1 cellular context compared by ENCODE assay signal in the genomic region with DNA sequence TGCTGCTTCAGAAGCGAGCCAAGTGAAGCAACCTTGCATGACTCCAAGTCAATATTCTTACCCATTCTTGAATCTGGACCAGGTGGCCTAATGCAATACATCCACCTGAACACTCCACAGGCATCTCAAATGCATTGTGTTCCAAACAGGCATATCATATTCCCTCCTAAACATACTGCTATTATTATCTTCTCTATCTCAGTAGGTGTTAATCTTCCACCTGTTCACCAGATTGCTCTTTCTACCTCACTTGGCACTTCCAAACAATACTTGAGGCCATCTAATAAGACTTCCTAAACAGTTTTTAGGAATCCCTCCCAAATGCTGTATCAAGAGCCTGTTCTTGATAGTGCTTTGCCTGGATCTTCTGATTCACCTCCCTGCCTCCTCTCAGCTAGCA.
TF ChIP-seq lines count a peak whose summit lies in the region.

No MANE protein-coding gene starts in this region.

TF ChIP-seq in GM23338, 12 proteins besides CTCF, POLR2A, EP300 and RAD21 (continued from another document):
- TF ChIP-seq, protein P1, sequence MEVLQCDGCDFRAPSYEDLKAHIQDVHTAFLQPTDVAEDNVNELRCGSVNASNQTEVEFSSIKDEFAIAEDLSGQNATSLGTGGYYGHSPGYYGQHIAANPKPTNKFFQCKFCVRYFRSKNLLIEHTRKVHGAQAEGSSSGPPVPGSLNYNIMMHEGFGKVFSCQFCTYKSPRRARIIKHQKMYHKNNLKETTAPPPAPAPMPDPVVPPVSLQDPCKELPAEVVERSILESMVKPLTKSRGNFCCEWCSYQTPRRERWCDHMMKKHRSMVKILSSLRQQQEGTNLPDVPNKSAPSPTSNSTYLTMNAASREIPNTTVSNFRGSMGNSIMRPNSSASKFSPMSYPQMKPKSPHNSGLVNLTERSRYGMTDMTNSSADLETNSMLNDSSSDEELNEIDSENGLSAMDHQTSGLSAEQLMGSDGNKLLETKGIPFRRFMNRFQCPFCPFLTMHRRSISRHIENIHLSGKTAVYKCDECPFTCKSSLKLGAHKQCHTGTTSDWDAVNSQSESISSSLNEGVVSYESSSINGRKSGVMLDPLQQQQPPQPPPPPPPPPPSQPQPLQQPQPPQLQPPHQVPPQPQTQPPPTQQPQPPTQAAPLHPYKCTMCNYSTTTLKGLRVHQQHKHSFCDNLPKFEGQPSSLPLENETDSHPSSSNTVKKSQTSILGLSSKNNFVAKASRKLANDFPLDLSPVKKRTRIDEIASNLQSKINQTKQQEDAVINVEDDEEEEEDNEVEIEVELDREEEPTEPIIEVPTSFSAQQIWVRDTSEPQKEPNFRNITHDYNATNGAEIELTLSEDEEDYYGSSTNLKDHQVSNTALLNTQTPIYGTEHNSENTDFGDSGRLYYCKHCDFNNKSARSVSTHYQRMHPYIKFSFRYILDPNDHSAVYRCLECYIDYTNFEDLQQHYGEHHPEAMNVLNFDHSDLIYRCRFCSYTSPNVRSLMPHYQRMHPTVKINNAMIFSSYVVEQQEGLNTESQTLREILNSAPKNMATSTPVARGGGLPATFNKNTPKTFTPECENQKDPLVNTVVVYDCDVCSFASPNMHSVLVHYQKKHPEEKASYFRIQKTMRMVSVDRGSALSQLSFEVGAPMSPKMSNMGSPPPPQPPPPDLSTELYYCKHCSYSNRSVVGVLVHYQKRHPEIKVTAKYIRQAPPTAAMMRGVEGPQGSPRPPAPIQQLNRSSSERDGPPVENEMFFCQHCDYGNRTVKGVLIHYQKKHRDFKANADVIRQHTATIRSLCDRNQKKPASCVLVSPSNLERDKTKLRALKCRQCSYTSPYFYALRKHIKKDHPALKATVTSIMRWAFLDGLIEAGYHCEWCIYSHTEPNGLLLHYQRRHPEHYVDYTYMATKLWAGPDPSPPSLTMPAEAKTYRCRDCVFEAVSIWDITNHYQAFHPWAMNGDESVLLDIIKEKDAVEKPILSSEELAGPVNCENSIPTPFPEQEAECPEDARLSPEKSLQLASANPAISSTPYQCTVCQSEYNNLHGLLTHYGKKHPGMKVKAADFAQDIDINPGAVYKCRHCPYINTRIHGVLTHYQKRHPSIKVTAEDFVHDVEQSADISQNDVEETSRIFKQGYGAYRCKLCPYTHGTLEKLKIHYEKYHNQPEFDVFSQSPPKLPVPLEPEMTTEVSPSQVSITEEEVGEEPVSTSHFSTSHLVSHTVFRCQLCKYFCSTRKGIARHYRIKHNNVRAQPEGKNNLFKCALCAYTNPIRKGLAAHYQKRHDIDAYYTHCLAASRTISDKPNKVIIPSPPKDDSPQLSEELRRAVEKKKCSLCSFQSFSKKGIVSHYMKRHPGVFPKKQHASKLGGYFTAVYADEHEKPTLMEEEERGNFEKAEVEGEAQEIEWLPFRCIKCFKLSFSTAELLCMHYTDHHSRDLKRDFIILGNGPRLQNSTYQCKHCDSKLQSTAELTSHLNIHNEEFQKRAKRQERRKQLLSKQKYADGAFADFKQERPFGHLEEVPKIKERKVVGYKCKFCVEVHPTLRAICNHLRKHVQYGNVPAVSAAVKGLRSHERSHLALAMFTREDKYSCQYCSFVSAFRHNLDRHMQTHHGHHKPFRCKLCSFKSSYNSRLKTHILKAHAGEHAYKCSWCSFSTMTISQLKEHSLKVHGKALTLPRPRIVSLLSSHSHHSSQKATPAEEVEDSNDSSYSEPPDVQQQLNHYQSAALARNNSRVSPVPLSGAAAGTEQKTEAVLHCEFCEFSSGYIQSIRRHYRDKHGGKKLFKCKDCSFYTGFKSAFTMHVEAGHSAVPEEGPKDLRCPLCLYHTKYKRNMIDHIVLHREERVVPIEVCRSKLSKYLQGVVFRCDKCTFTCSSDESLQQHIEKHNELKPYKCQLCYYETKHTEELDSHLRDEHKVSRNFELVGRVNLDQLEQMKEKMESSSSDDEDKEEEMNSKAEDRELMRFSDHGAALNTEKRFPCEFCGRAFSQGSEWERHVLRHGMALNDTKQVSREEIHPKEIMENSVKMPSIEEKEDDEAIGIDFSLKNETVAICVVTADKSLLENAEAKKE (CRISPR knock-in tag; IDR thresholded peaks at IDR 0.05) = no peak
- no peak for TF ChIP-seq STAT1 (IDR thresholded peaks at IDR 0.05; ENCODE audit: unreplicated experiment)
- no peak for TF ChIP-seq CREB1 (CRISPR knock-in tag; IDR thresholded peaks at IDR 0.05; ENCODE audit: low read depth)
- no peak for TF ChIP-seq ZNF331 (CRISPR knock-in tag; IDR thresholded peaks at IDR 0.05; ENCODE audit: low read depth)
- TF ChIP-seq ZNF114 (CRISPR knock-in tag; IDR thresholded peaks at IDR 0.05) = no peak
- TF ChIP-seq, protein P2, sequence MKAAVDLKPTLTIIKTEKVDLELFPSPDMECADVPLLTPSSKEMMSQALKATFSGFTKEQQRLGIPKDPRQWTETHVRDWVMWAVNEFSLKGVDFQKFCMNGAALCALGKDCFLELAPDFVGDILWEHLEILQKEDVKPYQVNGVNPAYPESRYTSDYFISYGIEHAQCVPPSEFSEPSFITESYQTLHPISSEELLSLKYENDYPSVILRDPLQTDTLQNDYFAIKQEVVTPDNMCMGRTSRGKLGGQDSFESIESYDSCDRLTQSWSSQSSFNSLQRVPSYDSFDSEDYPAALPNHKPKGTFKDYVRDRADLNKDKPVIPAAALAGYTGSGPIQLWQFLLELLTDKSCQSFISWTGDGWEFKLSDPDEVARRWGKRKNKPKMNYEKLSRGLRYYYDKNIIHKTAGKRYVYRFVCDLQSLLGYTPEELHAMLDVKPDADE (IDR thresholded peaks at IDR 0.05) = no peak
- no peak for TF ChIP-seq EZH2phosphoT487 (IDR thresholded peaks at IDR 0.05; ENCODE audit: unreplicated experiment)
- no peak for TF ChIP-seq EZH2 (IDR thresholded peaks at IDR 0.05; ENCODE audit: low read depth, unreplicated experiment)
